ENCODE assay signal across 1 cellular context in the genomic region with DNA sequence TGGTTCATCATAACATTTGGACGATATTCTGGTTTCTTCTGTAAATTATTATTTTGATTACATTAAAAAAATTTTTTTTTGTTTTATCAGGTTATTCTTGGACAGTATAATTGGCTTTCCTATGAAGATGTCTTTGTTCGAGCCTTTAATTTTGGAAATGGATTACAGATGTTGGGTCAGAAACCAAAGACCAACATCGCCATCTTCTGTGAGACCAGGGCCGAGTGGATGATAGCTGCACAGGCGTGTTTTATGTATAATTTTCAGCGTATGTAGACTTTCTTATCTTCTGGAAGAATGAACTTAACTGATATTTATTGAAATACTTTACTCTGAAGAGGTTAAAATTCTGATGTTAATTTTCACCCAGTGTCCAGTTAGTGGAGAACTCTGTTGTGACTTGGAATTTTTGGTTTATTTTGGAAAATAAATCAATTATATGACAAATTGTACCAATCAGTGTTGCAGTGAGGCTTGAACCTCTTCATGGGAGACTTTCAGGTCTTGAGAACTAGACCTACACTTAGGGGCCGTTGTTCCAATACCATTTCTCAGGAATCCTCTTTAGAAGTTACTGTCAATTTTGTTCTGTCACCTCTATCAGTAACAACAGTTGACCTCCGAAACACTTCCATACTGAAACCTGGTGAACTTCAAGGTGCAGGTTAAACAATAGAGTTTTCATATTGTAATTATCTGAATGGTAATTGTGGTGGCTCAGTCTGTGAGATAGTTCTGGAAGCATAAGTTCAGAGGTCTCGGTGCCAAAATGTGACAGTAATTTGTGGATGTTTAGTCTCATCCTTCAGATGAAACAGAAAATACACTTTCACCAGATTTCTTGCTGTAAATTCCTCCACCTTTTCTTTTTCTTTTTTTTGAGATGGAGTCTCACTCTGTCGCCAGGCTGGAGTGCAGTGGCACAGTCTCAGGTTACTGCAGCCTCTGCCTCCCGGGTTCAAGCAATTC.
TF ChIP-seq lines count a peak whose summit lies in the region.

No MANE protein-coding gene starts in this region.

TF ChIP-seq in GM23338, 12 proteins besides CTCF, POLR2A, EP300 and RAD21:
- TF ChIP-seq, protein P1, sequence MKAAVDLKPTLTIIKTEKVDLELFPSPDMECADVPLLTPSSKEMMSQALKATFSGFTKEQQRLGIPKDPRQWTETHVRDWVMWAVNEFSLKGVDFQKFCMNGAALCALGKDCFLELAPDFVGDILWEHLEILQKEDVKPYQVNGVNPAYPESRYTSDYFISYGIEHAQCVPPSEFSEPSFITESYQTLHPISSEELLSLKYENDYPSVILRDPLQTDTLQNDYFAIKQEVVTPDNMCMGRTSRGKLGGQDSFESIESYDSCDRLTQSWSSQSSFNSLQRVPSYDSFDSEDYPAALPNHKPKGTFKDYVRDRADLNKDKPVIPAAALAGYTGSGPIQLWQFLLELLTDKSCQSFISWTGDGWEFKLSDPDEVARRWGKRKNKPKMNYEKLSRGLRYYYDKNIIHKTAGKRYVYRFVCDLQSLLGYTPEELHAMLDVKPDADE (IDR thresholded peaks at IDR 0.05) = no peak
- TF ChIP-seq CREB1 (CRISPR knock-in tag; IDR thresholded peaks at IDR 0.05; ENCODE audit: low read depth) (no peak), EZH2phosphoT487 (IDR thresholded peaks at IDR 0.05; ENCODE audit: unreplicated experiment) (no peak)
- TF ChIP-seq, protein P2, sequence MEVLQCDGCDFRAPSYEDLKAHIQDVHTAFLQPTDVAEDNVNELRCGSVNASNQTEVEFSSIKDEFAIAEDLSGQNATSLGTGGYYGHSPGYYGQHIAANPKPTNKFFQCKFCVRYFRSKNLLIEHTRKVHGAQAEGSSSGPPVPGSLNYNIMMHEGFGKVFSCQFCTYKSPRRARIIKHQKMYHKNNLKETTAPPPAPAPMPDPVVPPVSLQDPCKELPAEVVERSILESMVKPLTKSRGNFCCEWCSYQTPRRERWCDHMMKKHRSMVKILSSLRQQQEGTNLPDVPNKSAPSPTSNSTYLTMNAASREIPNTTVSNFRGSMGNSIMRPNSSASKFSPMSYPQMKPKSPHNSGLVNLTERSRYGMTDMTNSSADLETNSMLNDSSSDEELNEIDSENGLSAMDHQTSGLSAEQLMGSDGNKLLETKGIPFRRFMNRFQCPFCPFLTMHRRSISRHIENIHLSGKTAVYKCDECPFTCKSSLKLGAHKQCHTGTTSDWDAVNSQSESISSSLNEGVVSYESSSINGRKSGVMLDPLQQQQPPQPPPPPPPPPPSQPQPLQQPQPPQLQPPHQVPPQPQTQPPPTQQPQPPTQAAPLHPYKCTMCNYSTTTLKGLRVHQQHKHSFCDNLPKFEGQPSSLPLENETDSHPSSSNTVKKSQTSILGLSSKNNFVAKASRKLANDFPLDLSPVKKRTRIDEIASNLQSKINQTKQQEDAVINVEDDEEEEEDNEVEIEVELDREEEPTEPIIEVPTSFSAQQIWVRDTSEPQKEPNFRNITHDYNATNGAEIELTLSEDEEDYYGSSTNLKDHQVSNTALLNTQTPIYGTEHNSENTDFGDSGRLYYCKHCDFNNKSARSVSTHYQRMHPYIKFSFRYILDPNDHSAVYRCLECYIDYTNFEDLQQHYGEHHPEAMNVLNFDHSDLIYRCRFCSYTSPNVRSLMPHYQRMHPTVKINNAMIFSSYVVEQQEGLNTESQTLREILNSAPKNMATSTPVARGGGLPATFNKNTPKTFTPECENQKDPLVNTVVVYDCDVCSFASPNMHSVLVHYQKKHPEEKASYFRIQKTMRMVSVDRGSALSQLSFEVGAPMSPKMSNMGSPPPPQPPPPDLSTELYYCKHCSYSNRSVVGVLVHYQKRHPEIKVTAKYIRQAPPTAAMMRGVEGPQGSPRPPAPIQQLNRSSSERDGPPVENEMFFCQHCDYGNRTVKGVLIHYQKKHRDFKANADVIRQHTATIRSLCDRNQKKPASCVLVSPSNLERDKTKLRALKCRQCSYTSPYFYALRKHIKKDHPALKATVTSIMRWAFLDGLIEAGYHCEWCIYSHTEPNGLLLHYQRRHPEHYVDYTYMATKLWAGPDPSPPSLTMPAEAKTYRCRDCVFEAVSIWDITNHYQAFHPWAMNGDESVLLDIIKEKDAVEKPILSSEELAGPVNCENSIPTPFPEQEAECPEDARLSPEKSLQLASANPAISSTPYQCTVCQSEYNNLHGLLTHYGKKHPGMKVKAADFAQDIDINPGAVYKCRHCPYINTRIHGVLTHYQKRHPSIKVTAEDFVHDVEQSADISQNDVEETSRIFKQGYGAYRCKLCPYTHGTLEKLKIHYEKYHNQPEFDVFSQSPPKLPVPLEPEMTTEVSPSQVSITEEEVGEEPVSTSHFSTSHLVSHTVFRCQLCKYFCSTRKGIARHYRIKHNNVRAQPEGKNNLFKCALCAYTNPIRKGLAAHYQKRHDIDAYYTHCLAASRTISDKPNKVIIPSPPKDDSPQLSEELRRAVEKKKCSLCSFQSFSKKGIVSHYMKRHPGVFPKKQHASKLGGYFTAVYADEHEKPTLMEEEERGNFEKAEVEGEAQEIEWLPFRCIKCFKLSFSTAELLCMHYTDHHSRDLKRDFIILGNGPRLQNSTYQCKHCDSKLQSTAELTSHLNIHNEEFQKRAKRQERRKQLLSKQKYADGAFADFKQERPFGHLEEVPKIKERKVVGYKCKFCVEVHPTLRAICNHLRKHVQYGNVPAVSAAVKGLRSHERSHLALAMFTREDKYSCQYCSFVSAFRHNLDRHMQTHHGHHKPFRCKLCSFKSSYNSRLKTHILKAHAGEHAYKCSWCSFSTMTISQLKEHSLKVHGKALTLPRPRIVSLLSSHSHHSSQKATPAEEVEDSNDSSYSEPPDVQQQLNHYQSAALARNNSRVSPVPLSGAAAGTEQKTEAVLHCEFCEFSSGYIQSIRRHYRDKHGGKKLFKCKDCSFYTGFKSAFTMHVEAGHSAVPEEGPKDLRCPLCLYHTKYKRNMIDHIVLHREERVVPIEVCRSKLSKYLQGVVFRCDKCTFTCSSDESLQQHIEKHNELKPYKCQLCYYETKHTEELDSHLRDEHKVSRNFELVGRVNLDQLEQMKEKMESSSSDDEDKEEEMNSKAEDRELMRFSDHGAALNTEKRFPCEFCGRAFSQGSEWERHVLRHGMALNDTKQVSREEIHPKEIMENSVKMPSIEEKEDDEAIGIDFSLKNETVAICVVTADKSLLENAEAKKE (CRISPR knock-in tag; IDR thresholded peaks at IDR 0.05) = no peak
- TF ChIP-seq, protein P3, sequence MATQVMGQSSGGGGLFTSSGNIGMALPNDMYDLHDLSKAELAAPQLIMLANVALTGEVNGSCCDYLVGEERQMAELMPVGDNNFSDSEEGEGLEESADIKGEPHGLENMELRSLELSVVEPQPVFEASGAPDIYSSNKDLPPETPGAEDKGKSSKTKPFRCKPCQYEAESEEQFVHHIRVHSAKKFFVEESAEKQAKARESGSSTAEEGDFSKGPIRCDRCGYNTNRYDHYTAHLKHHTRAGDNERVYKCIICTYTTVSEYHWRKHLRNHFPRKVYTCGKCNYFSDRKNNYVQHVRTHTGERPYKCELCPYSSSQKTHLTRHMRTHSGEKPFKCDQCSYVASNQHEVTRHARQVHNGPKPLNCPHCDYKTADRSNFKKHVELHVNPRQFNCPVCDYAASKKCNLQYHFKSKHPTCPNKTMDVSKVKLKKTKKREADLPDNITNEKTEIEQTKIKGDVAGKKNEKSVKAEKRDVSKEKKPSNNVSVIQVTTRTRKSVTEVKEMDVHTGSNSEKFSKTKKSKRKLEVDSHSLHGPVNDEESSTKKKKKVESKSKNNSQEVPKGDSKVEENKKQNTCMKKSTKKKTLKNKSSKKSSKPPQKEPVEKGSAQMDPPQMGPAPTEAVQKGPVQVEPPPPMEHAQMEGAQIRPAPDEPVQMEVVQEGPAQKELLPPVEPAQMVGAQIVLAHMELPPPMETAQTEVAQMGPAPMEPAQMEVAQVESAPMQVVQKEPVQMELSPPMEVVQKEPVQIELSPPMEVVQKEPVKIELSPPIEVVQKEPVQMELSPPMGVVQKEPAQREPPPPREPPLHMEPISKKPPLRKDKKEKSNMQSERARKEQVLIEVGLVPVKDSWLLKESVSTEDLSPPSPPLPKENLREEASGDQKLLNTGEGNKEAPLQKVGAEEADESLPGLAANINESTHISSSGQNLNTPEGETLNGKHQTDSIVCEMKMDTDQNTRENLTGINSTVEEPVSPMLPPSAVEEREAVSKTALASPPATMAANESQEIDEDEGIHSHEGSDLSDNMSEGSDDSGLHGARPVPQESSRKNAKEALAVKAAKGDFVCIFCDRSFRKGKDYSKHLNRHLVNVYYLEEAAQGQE (IDR thresholded peaks at IDR 0.05; ENCODE audit: unreplicated experiment) = no peak
